ENCODE assay signal across 17 cellular contexts in genomic region chr7:103714377-103714927, GRCh38.
DNase-seq lines count a peak whose midpoint lies in the region; ATAC-seq and TF ChIP-seq lines count a peak whose summit lies in the region.
"Had no signal": no experiment of that assay in that cellular context is flagged by ENCODE, and none has a peak within 500 bp of the region (broad histone marks: within the 10 kb centered on the region; RNA-seq: fewer than 3 reads in every experiment).

No MANE protein-coding gene starts in this region.

- no peak overlapping the region for H3K4me3 ChIP-seq in brain microvascular endothelial cell (ENCODE audit: low read depth, low read length)
- H3K4me3 ChIP-seq in psoas muscle: no peak overlapping the region
- H3K4me3 ChIP-seq: GM23248, HAP-1, K562, Peyer's patch had no signal

- TF ChIP-seq CTCF in brain microvascular endothelial cell (IDR thresholded peaks at IDR 0.05; ENCODE audit: low read depth, low read length, missing control alignments) (no peak), psoas muscle (IDR thresholded peaks at IDR 0.05) (no peak)

- H3K27me3 ChIP-seq in brain microvascular endothelial cell (replicated peaks) (no peaks in the 10 kb centered on the region), psoas muscle (ENCODE audit: insufficient read depth in 3 of 3, low read length in 2 of 3) (no peaks in the 10 kb centered on the region)
- H3K27me3 ChIP-seq: Peyer's patch had no signal

- no peaks in the 10 kb centered on the region for H3K9me3 ChIP-seq in psoas muscle
- H3K9me3 ChIP-seq: HAP-1, Peyer's patch had no signal

- H3K27ac ChIP-seq in brain microvascular endothelial cell: no peak overlapping the region
- H3K27ac ChIP-seq in psoas muscle: no peak overlapping the region
- H3K27ac ChIP-seq: GM23248, Peyer's patch had no signal

- 57 to 67% (median 61%) methylated on average over 9 of the region's 9 CpGs for WGBS in psoas muscle, 3 donors

- intact Hi-C loops in psoas muscle (cut with DNase I): no loop called here

- in situ Hi-C loops in G401 (cut with HindIII; ENCODE audit: low sequenced_read_pairs): no loop called here
- in situ Hi-C loops in brain microvascular endothelial cell (cut with HindIII; ENCODE audit: low pct_ligation_motif_present, low sequenced_read_pairs): no loop called here

- H3K4me1 ChIP-seq in psoas muscle: no peaks in the 10 kb centered on the region
- H3K4me1 ChIP-seq: Peyer's patch had no signal

- DNase-seq in G401 (ENCODE audit: low spot score) (peak; percentile 75), NCI-H446 (lab: John Stamatoyannopoulos, UW) (peak; percentile 24 to 51), brain microvascular endothelial cell (peak; percentile 33), myocyte (ENCODE audit: low read depth) (peak; percentile 6), psoas muscle (no peak), HCEC 1CT (no peak)
- DNase-seq: GM23248, MM.1S, NCI-H1048, NCI-H1417 treated with DMSO at 0.1 percent for 48 hours, NCI-H187, NCI-H510A treated with DMSO at 0.1 percent for 48 hours, NCI-H774, Peyer's patch had no signal

- no peak for ATAC-seq in psoas muscle
- no peak for ATAC-seq in GM21723 (IDR thresholded peaks at IDR 0.05; ENCODE audit: unreplicated experiment)
- ATAC-seq: K562 had no signal

- no peaks in the 10 kb centered on the region for H3K36me3 ChIP-seq in brain microvascular endothelial cell (replicated peaks)
- no peaks in the 10 kb centered on the region for H3K36me3 ChIP-seq in psoas muscle (ENCODE audit: insufficient read depth in 1 of 2, low read depth in 1 of 2)
- H3K36me3 ChIP-seq: HAP-1, Peyer's patch had no signal

Comparison
In these comparisons a context has a peak if more than half of its experiments do, and no peak if none do; other contexts are left out.
1. DNase-seq: peak in G401 (single experiment), NCI-H446 (2 of 2), brain microvascular endothelial cell (single experiment) and myocyte (single experiment); none in psoas muscle (0 of 2) and HCEC 1CT (single experiment).